Comparison of ENCODE assay signal across 16 cellular contexts in genomic region chr18:59911600-59911999, GRCh38. TPM values are rescaled to one million over a fixed set of nuclear protein-coding genes. Genes with fewer than 3 reads are reported as not detected.
DNase-seq lines count a peak whose midpoint lies in the region; ATAC-seq and TF ChIP-seq lines count a peak whose summit lies in the region.
"Had no signal": no experiment of that assay in that cellular context is flagged by ENCODE, and none has a peak within 500 bp of the region (broad histone marks: within the 10 kb centered on the region; RNA-seq: fewer than 3 reads in every experiment).

No MANE protein-coding gene starts in this region.

- peak overlapping the region in 10 of 11 experiments; percentile 17 to 97 (median 60); a peak in 18 of 22 replicates for H3K27ac ChIP-seq in BLaER1 treated with 17β-estradiol and CSF1 and Interleukin-3, amounts not matched to agents 10 nM and 100 nM
- peak overlapping the region in 1 of 2 donors; percentile 73 for H3K27ac ChIP-seq in left lung
- no peak overlapping the region for H3K27ac ChIP-seq in uterus

- peak overlapping the region in 10 of 11 experiments; percentile 4 to 58 (median 30); a peak in 16 of 22 replicates for H3K4me2 ChIP-seq in BLaER1 treated with 17β-estradiol and CSF1 and Interleukin-3, amounts not matched to agents 10 nM and 100 nM

- no peaks in the 10 kb centered on the region for H3K36me3 ChIP-seq in BLaER1 treated with 17β-estradiol and CSF1 and Interleukin-3, amounts not matched to agents 10 nM and 100 nM
- H3K36me3 ChIP-seq in left lung (no peaks in the 10 kb centered on the region), uterus (no peaks in the 10 kb centered on the region)

- no peak overlapping the region for H3K4me3 ChIP-seq in BLaER1 treated with 17β-estradiol and CSF1 and Interleukin-3, amounts not matched to agents 10 nM and 100 nM
- H3K4me3 ChIP-seq in left lung (no peak overlapping the region), uterus (no peak overlapping the region)

- TF ChIP-seq CTCF in left lung (IDR thresholded peaks at IDR 0.05) (no peak), uterus (IDR thresholded peaks at IDR 0.05) (no peak)

- peak overlapping the region in 3 of 11 experiments; percentile 18 to 37 (median 32); a peak in 3 of 22 replicates for H3K9ac ChIP-seq in BLaER1 treated with 17β-estradiol and CSF1 and Interleukin-3, amounts not matched to agents 10 nM and 100 nM

- H4K20me1 ChIP-seq in BLaER1 treated with 17β-estradiol and CSF1 and Interleukin-3, amounts not matched to agents 10 nM and 100 nM = no peaks in the 10 kb centered on the region

- DNase-seq in Kasumi-1 (lab: John Stamatoyannopoulos, UW) = peak; percentile 50 to 62
- DNase-seq in SKM-1 (lab: John Stamatoyannopoulos, UW; ENCODE audit: unreplicated experiment) = peak; percentile 94
- DNase-seq in left lung = no peak
- DNase-seq in uterus = no peak
- DNase-seq in retina = no peak
- no peak for DNase-seq in OCI-M2 (lab: John Stamatoyannopoulos, UW; ENCODE audit: unreplicated experiment)
- DNase-seq in stimulated activated CD4-positive, alpha-beta T cell treated with anti-CD3 and anti-CD28 coated beads, Interleukin-1b, Interleukin-23, amount 100 ng/mL, for 48 hours = no peak
- DNase-seq: activated CD4-positive, alpha-beta T cell treated with anti-CD3 and anti-CD28 coated beads for 48 hours; activated effector memory CD4-positive, alpha-beta T cell treated with anti-CD3 and anti-CD28 coated beads, Interleukin-2, amount 50 U/mL, for 16 hours; anterior cingulate cortex; effector memory CD8-positive, alpha-beta T cell; islet precursor cell; NCI-H1092 treated with DMSO at 0.1 percent for 48 hours; NCI-H2171; SHP77 treated with DMSO at 0.1 percent for 48 hours had no signal

- H3K27me3 ChIP-seq in BLaER1 treated with 17β-estradiol and CSF1 and Interleukin-3, amounts not matched to agents 10 nM and 100 nM = no peaks in the 10 kb centered on the region
- H3K27me3 ChIP-seq in left lung = peaks cover 0 to 11% of the 10 kb centered on the region in 2 donors
- no peaks in the 10 kb centered on the region for H3K27me3 ChIP-seq in uterus

- peak; percentile 33 for ATAC-seq in left lung
- ATAC-seq: effector memory CD8-positive, alpha-beta T cell had no signal

- H3K4me1 ChIP-seq in BLaER1 treated with 17β-estradiol and CSF1 and Interleukin-3, amounts not matched to agents 10 nM and 100 nM = peaks cover 33 to 77% (median 58%) of the 10 kb centered on the region in 10 experiments
- H3K4me1 ChIP-seq in left lung (peaks cover 0 to 17% of the 10 kb centered on the region in 2 donors), uterus (no peaks in the 10 kb centered on the region)

- intact Hi-C loops in left lung (cut with DNase I) (no loop called here), uterus (cut with DNase I; ENCODE audit: low total_unique reads) (no loop called here)

- peaks cover 5 to 15% (median 12%) of the 10 kb centered on the region in 11 experiments; a peak in 20 of 22 replicates for H3K9me3 ChIP-seq in BLaER1 treated with 17β-estradiol and CSF1 and Interleukin-3, amounts not matched to agents 10 nM and 100 nM (replicated peaks in 1 of 11)
- H3K9me3 ChIP-seq in left lung = no peaks in the 10 kb centered on the region
- H3K9me3 ChIP-seq in uterus = no peaks in the 10 kb centered on the region

- TF ChIP-seq POLR2A in uterus (IDR thresholded peaks at IDR 0.05) = no peak

RNA-seq across cellular contexts. Expression of gene PMAIP1, which starts 11.8 kb away (rescaled TPM):
- 1 to 10 TPM; 3.0 to 5.9 TPM for total RNA-seq in left lung
- total RNA-seq in uterus = 1 to 10 TPM in 3 of 4 donors, under 1 TPM in 1; 0.82 to 3.5 (median 3.0) TPM

Comparison
In these comparisons a context has a peak if more than half of its experiments do, and no peak if none do; other contexts are left out.
1. H3K27ac ChIP-seq: peak in BLaER1 treated with 17β-estradiol and CSF1 and Interleukin-3, amounts not matched to agents 10 nM and 100 nM (10 of 11); none in uterus (0 of 2).
2. DNase-seq: peak in Kasumi-1 (2 of 2) and SKM-1 (single experiment); none in left lung (0 of 2), uterus (0 of 2), retina (single experiment), OCI-M2 (single experiment) and stimulated activated CD4-positive, alpha-beta T cell treated with anti-CD3 and anti-CD28 coated beads, Interleukin-1b, Interleukin-23, amount 100 ng/mL, for 48 hours (single experiment).